22 cellular contexts compared by ENCODE assay signal in the genomic region with DNA sequence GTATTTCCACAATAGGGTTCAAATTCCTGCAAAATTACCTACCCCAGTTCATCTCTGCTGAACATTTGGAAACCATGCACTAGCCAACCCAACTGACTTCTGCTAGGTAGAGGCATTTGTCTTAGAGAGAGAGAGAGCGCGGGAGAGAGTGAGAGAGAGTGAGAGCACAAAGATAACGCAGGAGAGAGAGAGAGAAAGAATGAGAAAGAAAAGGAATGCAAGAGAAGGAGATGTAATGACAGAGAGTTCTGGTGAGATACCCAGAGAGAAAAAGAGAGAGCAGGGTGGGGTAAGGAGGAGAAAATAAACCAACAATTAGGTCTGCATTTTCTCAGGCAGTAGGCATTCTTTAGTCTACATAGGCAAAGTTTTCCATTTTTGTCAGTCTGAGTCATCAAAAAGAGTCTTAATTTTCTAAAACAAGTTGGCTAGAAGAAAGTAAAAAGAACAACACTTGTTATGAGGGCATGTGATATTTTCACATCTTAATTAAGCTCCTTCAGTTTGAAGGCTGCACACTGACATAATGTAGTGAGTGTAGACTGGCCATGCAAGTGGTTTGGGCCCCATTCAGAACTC.
DNase-seq lines count a peak whose midpoint lies in the region; ATAC-seq, FAIRE-seq and TF ChIP-seq lines count a peak whose summit lies in the region.
"Had no signal": no experiment of that assay in that cellular context is flagged by ENCODE, and none has a peak within 500 bp of the region (broad histone marks: within the 10 kb centered on the region; RNA-seq: fewer than 3 reads in every experiment).

No MANE protein-coding gene starts in this region.

- TF ChIP-seq CTCF in A549 (IDR thresholded peaks at IDR 0.05) (no peak), glutamatergic neuron (IDR thresholded peaks at IDR 0.05; ENCODE audit: partially characterized antibody, unreplicated experiment) (no peak), vagina (IDR thresholded peaks at IDR 0.05) (no peak)

- 97% methylated on average over 3 of the region's 3 CpGs for WGBS in A549 (ENCODE audit: missing lambda C conversion rate)
- WGBS in GM23248 (ENCODE audit: low coverage in 1 of 2, low lambda C conversion rate in 2 of 2, missing lambda C conversion rate in 2 of 2), 2 experiments, result 99 to 100% methylated on average over 3 of the region's 3 CpGs

- peak overlapping the region; percentile 44 for H3K27ac Mint-ChIP-seq in glutamatergic neuron (ENCODE audit: unreplicated experiment)
- H3K27ac Mint-ChIP-seq: activated T-helper 2 cell treated with anti-CD3 and anti-CD28 coated beads, Interferon-gamma antibody, Interleukin-2, Interleukin-4, amounts not matched to agents 10 μg/mL and 5 μg/mL and 100 μg/mL, durations not matched to agents 14 hours and 24 hours and 36 hours; stimulated activated naive B cell treated with anti-CD40 and anti-IgM and Interleukin-4, amounts not matched to agents 10 μg/mL and 1 μg/mL and 100 μg/mL, for 72 hours had no signal

- peaks cover 65% of the 10 kb centered on the region for H3K9me3 Mint-ChIP-seq in glutamatergic neuron (ENCODE audit: unreplicated experiment)
- H3K9me3 Mint-ChIP-seq: activated T-helper 2 cell treated with anti-CD3 and anti-CD28 coated beads, Interferon-gamma antibody, Interleukin-2, Interleukin-4, amounts not matched to agents 10 μg/mL and 5 μg/mL and 100 μg/mL, durations not matched to agents 14 hours and 24 hours and 36 hours; stimulated activated naive B cell treated with anti-CD40 and anti-IgM and Interleukin-4, amounts not matched to agents 10 μg/mL and 1 μg/mL and 100 μg/mL, for 72 hours had no signal

- DNase-seq in A549 (ENCODE audit: low read depth in 1 of 2, low spot score in 1 of 2) (no peak), GM23248 (peak; percentile 54), amniotic epithelial cell (ENCODE audit: low read depth) (peak; percentile 32), glutamatergic neuron (no peak), nucleus accumbens (lab: John Stamatoyannopoulos, UW) (no peak), vagina (ENCODE audit: extremely low spot score in 2 of 2) (no peak)
- no peak for DNase-seq in effector CD8-positive, alpha-beta T cell (lab: John Stamatoyannopoulos, UW)
- DNase-seq: ACHN; activated CD4-positive, alpha-beta T cell treated with anti-CD3 and anti-CD28 coated beads for 1 hour; amniotic stem cell; gastrocnemius medialis; left cardiac atrium; NCI-H1092 treated with DMSO at 0.1 percent for 48 hours; retina; stimulated activated CD4-positive, alpha-beta T cell treated with anti-CD3 and anti-CD28 coated beads, Interleukin-15, amount 100 ng/mL, for 24 hours; stimulated activated naive B cell treated with anti-CD40 and anti-IgM and Interleukin-4, amounts not matched to agents 10 μg/mL and 1 μg/mL and 100 μg/mL, for 72 hours; tibial artery had no signal

- POLR2A ChIA-PET in A549 (lab: Yijun Ruan, JAX), result no interaction called here

- H3K27ac ChIP-seq in A549 (peak overlapping the region in 1 of 2 experiments; percentile 38; a peak in 2 of 6 replicates), GM23248 (peak overlapping the region; percentile 44), vagina (no peak overlapping the region)
- H3K27ac ChIP-seq: coronary artery, gastrocnemius medialis, KMS-11, SK-N-MC, tibial artery had no signal

- no peak for TF ChIP-seq EP300 in A549 (IDR thresholded peaks at IDR 0.05)

- in situ Hi-C loops in GM23248 (cut with MboI), result no loop called here

- no peaks in the 10 kb centered on the region for H3K9me3 ChIP-seq in A549
- no peaks in the 10 kb centered on the region for H3K9me3 ChIP-seq in GM23248 (ENCODE audit: low read depth)
- no peaks in the 10 kb centered on the region for H3K9me3 ChIP-seq in vagina
- H3K9me3 ChIP-seq: gastrocnemius medialis, tibial artery had no signal

- H3K4me2 ChIP-seq in A549 (no peak overlapping the region), GM23248 (ENCODE audit: unreplicated experiment) (peak overlapping the region; percentile 17)
- H3K4me2 ChIP-seq: KMS-11 had no signal

- no peak for FAIRE-seq in A549 (lab: Jason Lieb, UNC)

- no peak overlapping the region for H3K9ac ChIP-seq in GM23248
- H3K9ac ChIP-seq: KMS-11 had no signal

- H3K4me1 ChIP-seq in A549, result peaks cover 25% of the 10 kb centered on the region
- H3K4me1 ChIP-seq in GM23248 (ENCODE audit: insufficient read depth), result peaks cover 38% of the 10 kb centered on the region
- peaks cover 13% of the 10 kb centered on the region for H3K4me1 ChIP-seq in vagina

- intact Hi-C loops in vagina (cut with DNase I), result no loop called here

- peaks cover 11% of the 10 kb centered on the region for H3K36me3 Mint-ChIP-seq in glutamatergic neuron (ENCODE audit: unreplicated experiment)

- peaks cover 23% of the 10 kb centered on the region for H3K79me2 ChIP-seq in GM23248 (ENCODE audit: insufficient read depth)

- peaks cover 36% of the 10 kb centered on the region for H3K27me3 Mint-ChIP-seq in glutamatergic neuron (ENCODE audit: unreplicated experiment)
- H3K27me3 Mint-ChIP-seq: stimulated activated naive B cell treated with anti-CD40 and anti-IgM and Interleukin-4, amounts not matched to agents 10 μg/mL and 1 μg/mL and 100 μg/mL, for 72 hours had no signal

- no peak overlapping the region for H2AFZ ChIP-seq in GM23248

- H3K4me1 Mint-ChIP-seq in glutamatergic neuron (ENCODE audit: low read depth, unreplicated experiment), result peaks cover 55% of the 10 kb centered on the region
- H3K4me1 Mint-ChIP-seq: stimulated activated naive B cell treated with anti-CD40 and anti-IgM and Interleukin-4, amounts not matched to agents 10 μg/mL and 1 μg/mL and 100 μg/mL, for 72 hours had no signal

- TF ChIP-seq POLR2A in A549 (IDR thresholded peaks at IDR 0.05; ENCODE audit: low read length), result no peak
- TF ChIP-seq POLR2A in vagina (IDR thresholded peaks at IDR 0.05), result no peak

- no peaks in the 10 kb centered on the region for H3K9me2 ChIP-seq in GM23248 (ENCODE audit: insufficient read depth)

- TF ChIP-seq RAD21 in A549 (conservative IDR thresholded peaks at IDR 0.05 in 1 of 2, IDR thresholded peaks at IDR 0.05 in 1 of 2), result no peak

- H4K20me1 ChIP-seq in GM23248 (ENCODE audit: insufficient read depth), result no peaks in the 10 kb centered on the region

- H3K4me3 ChIP-seq in A549 (no peak overlapping the region), GM23248 (no peak overlapping the region), vagina (no peak overlapping the region)
- H3K4me3 ChIP-seq: coronary artery, gastrocnemius medialis, SK-N-MC, tibial artery had no signal

- H3F3A ChIP-seq in GM23248 (ENCODE audit: insufficient read depth), result peaks cover 82% of the 10 kb centered on the region

- H3K4me3 Mint-ChIP-seq in glutamatergic neuron (ENCODE audit: unreplicated experiment), result peak overlapping the region; percentile 47
- H3K4me3 Mint-ChIP-seq: stimulated activated naive B cell treated with anti-CD40 and anti-IgM and Interleukin-4, amounts not matched to agents 10 μg/mL and 1 μg/mL and 100 μg/mL, for 72 hours had no signal

- ATAC-seq in A549 (no peak), GM18511 (IDR thresholded peaks at IDR 0.05; ENCODE audit: unreplicated experiment) (no peak)
- ATAC-seq: gastrocnemius medialis; left cardiac atrium; stimulated activated naive B cell treated with anti-CD40 and anti-IgM and Interleukin-4, amounts not matched to agents 10 μg/mL and 1 μg/mL and 100 μg/mL, for 72 hours had no signal

- H3K36me3 ChIP-seq in GM23248 (ENCODE audit: low read depth) (peaks cover 74% of the 10 kb centered on the region), vagina (peaks cover 0 to 22% of the 10 kb centered on the region in 2 donors)
- H3K36me3 ChIP-seq: gastrocnemius medialis had no signal

- H3K27me3 ChIP-seq in GM23248 (replicated peaks; ENCODE audit: insufficient read depth) (no peaks in the 10 kb centered on the region), vagina (no peaks in the 10 kb centered on the region)
- H3K27me3 ChIP-seq: gastrocnemius medialis, tibial artery had no signal

- CTCF ChIA-PET in A549 (lab: Yijun Ruan, JAX), result no interaction called here

TF ChIP-seq in A549, 52 proteins besides CTCF, POLR2A, EP300 and RAD21:
- TF ChIP-seq CEBPB (IDR thresholded peaks at IDR 0.05) (no peak), FOSL2 (IDR thresholded peaks at IDR 0.05) (no peak), FOSL2 (CRISPR knock-in tag; IDR thresholded peaks at IDR 0.05) (0 out of 2 replicates have a peak, but pooled peaks have one; percentile 13)

Comparison
In these comparisons a context has a peak if more than half of its experiments do, and no peak if none do; other contexts are left out.
1. DNase-seq: peak in GM23248 (single experiment) and amniotic epithelial cell (single experiment); none in A549 (0 of 2), glutamatergic neuron (single experiment), effector CD8-positive, alpha-beta T cell (single experiment), nucleus accumbens (0 of 56) and vagina (0 of 2).